18 cellular contexts compared by ENCODE assay signal in genomic region chr9:81892440-81892839, GRCh38. TPM values are rescaled to one million over a fixed set of nuclear protein-coding genes. Genes with fewer than 3 reads are reported as not detected.
DNase-seq lines count a peak whose midpoint lies in the region; ATAC-seq and TF ChIP-seq lines count a peak whose summit lies in the region.
"Had no signal": no experiment of that assay in that cellular context is flagged by ENCODE, and none has a peak within 500 bp of the region (broad histone marks: within the 10 kb centered on the region; RNA-seq: fewer than 3 reads in every experiment).

No MANE protein-coding gene starts in this region.

- DNase-seq in LoVo (ENCODE audit: low spot score) (peak; percentile 32), left colon (no peak), neural progenitor cell (ENCODE audit: low spot score) (no peak), NCI-H69 (lab: John Stamatoyannopoulos, UW) (no peak), left lung (no peak)
- no peak for DNase-seq in stimulated activated effector memory CD8-positive, alpha-beta T cell treated with anti-CD3 and anti-CD28 coated beads, Interleukin-12 subunit alpha, Interleukin-12 subunit beta, amount 100 ng/mL, for 72 hours (ENCODE audit: low spot score in 2 of 2)
- DNase-seq: 8988T; Calu3; CD8-positive, alpha-beta T cell; DMS79 treated with DMSO at 0.1 percent for 48 hours; GF-D8; GOT3; H7; HFFc6 had no signal

- intact Hi-C loops in left colon (cut with DNase I, micrococcal nuclease) (no loop called here), left lung (cut with DNase I) (no loop called here)

- H3K4me2 ChIP-seq in neural progenitor cell = no peak overlapping the region
- H3K4me2 ChIP-seq: BLaER1 treated with 17β-estradiol and CSF1 and Interleukin-3, amounts not matched to agents 10 nM and 100 nM had no signal

- peaks cover 7% of the 10 kb centered on the region for H3K27me3 Mint-ChIP-seq in neural progenitor cell (ENCODE audit: insufficient read depth, low read depth)

- H2AFZ ChIP-seq in neural progenitor cell (replicated peaks) = no peak overlapping the region

- H3K36me3 ChIP-seq in neural progenitor cell (no peaks in the 10 kb centered on the region), left lung (no peaks in the 10 kb centered on the region)
- H3K36me3 ChIP-seq: BLaER1 treated with 17β-estradiol and CSF1 and Interleukin-3, amounts not matched to agents 10 nM and 100 nM had no signal

- no peaks in the 10 kb centered on the region for H3K4me1 ChIP-seq in neural progenitor cell
- H3K4me1 ChIP-seq in left lung = no peaks in the 10 kb centered on the region
- H3K4me1 ChIP-seq: BLaER1 treated with 17β-estradiol and CSF1 and Interleukin-3, amounts not matched to agents 10 nM and 100 nM had no signal

- no peaks in the 10 kb centered on the region for H3K79me2 ChIP-seq in neural progenitor cell (ENCODE audit: low read depth)

- no peaks in the 10 kb centered on the region for H3F3A ChIP-seq in neural progenitor cell (ENCODE audit: low read depth)

- H3K27ac ChIP-seq in neural progenitor cell (no peak overlapping the region), left lung (no peak overlapping the region)
- H3K27ac ChIP-seq: BLaER1 treated with 17β-estradiol and CSF1 and Interleukin-3, amounts not matched to agents 10 nM and 100 nM had no signal

- no peak overlapping the region for H3K4me3 Mint-ChIP-seq in neural progenitor cell
- H3K4me3 Mint-ChIP-seq in stimulated activated effector memory CD8-positive, alpha-beta T cell treated with anti-CD3 and anti-CD28 coated beads, Interleukin-12 subunit alpha, Interleukin-12 subunit beta, amount 100 ng/mL, for 72 hours = no peak overlapping the region
- H3K4me3 Mint-ChIP-seq: B cell; CD8-positive, alpha-beta T cell; HFFc6 had no signal

- TF ChIP-seq CTCF in neural progenitor cell (IDR thresholded peaks at IDR 0.05) = no peak
- TF ChIP-seq CTCF in left lung (IDR thresholded peaks at IDR 0.05) = no peak

- H3K9ac ChIP-seq in neural progenitor cell = no peak overlapping the region
- H3K9ac ChIP-seq: BLaER1 treated with 17β-estradiol and CSF1 and Interleukin-3, amounts not matched to agents 10 nM and 100 nM had no signal

- H3K4me3 ChIP-seq in neural progenitor cell (no peak overlapping the region), left lung (no peak overlapping the region)
- H3K4me3 ChIP-seq: BLaER1 treated with 17β-estradiol and CSF1 and Interleukin-3, amounts not matched to agents 10 nM and 100 nM had no signal

- no peaks in the 10 kb centered on the region for H3K36me3 Mint-ChIP-seq in neural progenitor cell
- H3K36me3 Mint-ChIP-seq in stimulated activated effector memory CD8-positive, alpha-beta T cell treated with anti-CD3 and anti-CD28 coated beads, Interleukin-12 subunit alpha, Interleukin-12 subunit beta, amount 100 ng/mL, for 72 hours = no peaks in the 10 kb centered on the region
- H3K36me3 Mint-ChIP-seq: CD8-positive, alpha-beta T cell had no signal

- H3K9me3 Mint-ChIP-seq in neural progenitor cell = peaks cover 2% of the 10 kb centered on the region
- peaks cover 3% of the 10 kb centered on the region for H3K9me3 Mint-ChIP-seq in stimulated activated effector memory CD8-positive, alpha-beta T cell treated with anti-CD3 and anti-CD28 coated beads, Interleukin-12 subunit alpha, Interleukin-12 subunit beta, amount 100 ng/mL, for 72 hours
- H3K9me3 Mint-ChIP-seq: CD8-positive, alpha-beta T cell; HFFc6 had no signal

- peak; percentile 97 for ATAC-seq in left colon
- no peak for ATAC-seq in stimulated activated effector memory CD8-positive, alpha-beta T cell treated with anti-CD3 and anti-CD28 coated beads, Interleukin-12 subunit alpha, Interleukin-12 subunit beta, amount 100 ng/mL, for 72 hours
- ATAC-seq in HG02884 (IDR thresholded peaks at IDR 0.05; ENCODE audit: unreplicated experiment) = no peak
- ATAC-seq in left lung = no peak
- ATAC-seq: CD8-positive, alpha-beta T cell; HCT116 had no signal

- H3K27me3 ChIP-seq in neural progenitor cell = no peaks in the 10 kb centered on the region
- H3K27me3 ChIP-seq in left lung = no peaks in the 10 kb centered on the region
- H3K27me3 ChIP-seq: BLaER1 treated with 17β-estradiol and CSF1 and Interleukin-3, amounts not matched to agents 10 nM and 100 nM had no signal

- H4K20me1 ChIP-seq in neural progenitor cell (ENCODE audit: low read depth) = no peaks in the 10 kb centered on the region
- H4K20me1 ChIP-seq: BLaER1 treated with 17β-estradiol and CSF1 and Interleukin-3, amounts not matched to agents 10 nM and 100 nM had no signal

- H3K9me3 ChIP-seq in neural progenitor cell (ENCODE audit: low read depth) (no peaks in the 10 kb centered on the region), left lung (no peaks in the 10 kb centered on the region)

- H3K27ac Mint-ChIP-seq in neural progenitor cell = peak overlapping the region; percentile 43
- no peak overlapping the region for H3K27ac Mint-ChIP-seq in stimulated activated effector memory CD8-positive, alpha-beta T cell treated with anti-CD3 and anti-CD28 coated beads, Interleukin-12 subunit alpha, Interleukin-12 subunit beta, amount 100 ng/mL, for 72 hours
- H3K27ac Mint-ChIP-seq: B cell; CD8-positive, alpha-beta T cell; HFFc6 had no signal

- no peaks in the 10 kb centered on the region for H3K4me1 Mint-ChIP-seq in neural progenitor cell
- H3K4me1 Mint-ChIP-seq in stimulated activated effector memory CD8-positive, alpha-beta T cell treated with anti-CD3 and anti-CD28 coated beads, Interleukin-12 subunit alpha, Interleukin-12 subunit beta, amount 100 ng/mL, for 72 hours = no peaks in the 10 kb centered on the region
- H3K4me1 Mint-ChIP-seq: B cell had no signal

RNA-seq across cellular contexts. Expression of gene SPATA31D4, which starts 35.8 kb away (rescaled TPM):
- total RNA-seq in left colon = not detected
- total RNA-seq in neural progenitor cell (ENCODE audit: low replicate concordance) = not detected in 2 replicates
- not detected for total RNA-seq in left lung
- total RNA-seq: B cell; Calu3; CD8-positive, alpha-beta T cell; H7; HFFc6 had no signal

RNA-seq across cellular contexts. Expression of gene SPATA31D3, which starts 50.9 kb away (rescaled TPM):
- total RNA-seq in left colon (not detected), neural progenitor cell (ENCODE audit: low replicate concordance) (not detected in 2 replicates), left lung (not detected)
- total RNA-seq: B cell; Calu3; CD8-positive, alpha-beta T cell; H7; HFFc6 had no signal
